ENCODE assay signal across 14 cellular contexts in the genomic region with DNA sequence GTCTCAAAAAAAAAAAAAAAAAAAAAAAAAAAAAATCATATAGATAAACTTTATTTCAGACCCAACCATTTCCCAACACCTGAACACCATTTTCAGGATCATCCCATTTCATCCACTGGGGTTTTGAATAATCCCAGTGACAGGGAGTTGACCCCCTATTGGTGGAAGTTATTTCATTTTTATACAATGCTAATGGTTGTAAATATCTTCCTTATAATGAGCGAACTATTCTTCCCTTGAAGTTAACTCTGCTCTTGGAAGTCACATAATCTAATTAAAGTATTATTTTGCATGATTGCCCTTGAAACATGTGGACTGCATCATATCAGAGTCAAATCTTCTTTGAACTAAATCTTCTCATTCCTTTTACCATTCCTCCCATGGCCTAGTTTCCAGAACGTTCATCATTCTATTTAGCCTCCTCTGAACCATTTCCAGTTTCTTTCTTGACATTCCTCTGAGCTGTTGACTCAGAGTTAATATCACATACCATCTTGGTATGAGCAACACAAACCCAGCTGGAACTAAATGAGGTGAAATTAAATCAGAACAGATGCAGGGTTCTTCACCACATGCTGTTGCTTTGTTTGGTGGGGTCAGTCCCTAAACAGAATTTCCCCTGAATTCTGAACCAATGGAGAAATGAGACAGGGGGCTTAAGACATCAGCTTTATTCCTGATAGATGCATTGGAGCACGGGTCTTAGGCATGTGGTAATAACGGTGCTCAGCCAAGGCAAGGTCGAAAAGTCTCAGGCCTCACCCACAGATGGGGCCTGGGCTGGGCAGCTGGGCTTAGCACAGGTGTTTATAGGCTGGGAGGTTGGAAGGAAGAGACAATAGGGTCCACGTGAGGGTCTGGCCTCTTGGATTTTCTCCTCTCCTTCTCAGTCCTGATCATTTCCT. TPM values are rescaled to one million over a fixed set of nuclear protein-coding genes. Genes with fewer than 3 reads are reported as not detected.
DNase-seq lines count a peak whose midpoint lies in the region; ATAC-seq and TF ChIP-seq lines count a peak whose summit lies in the region.
"Had no signal": no experiment of that assay in that cellular context is flagged by ENCODE, and none has a peak within 500 bp of the region (broad histone marks: within the 10 kb centered on the region; RNA-seq: fewer than 3 reads in every experiment).

No MANE protein-coding gene starts in this region.

- no peak overlapping the region for H2AK5ac ChIP-seq in neuronal stem cell (ENCODE audit: low read depth, low read length)

- no peak overlapping the region for H3K4me3 ChIP-seq in Caco-2 (ENCODE audit: low read depth, low read length)
- no peak overlapping the region for H3K4me3 ChIP-seq in neuronal stem cell (ENCODE audit: low read length in 2 of 2)

- H3K27ac ChIP-seq in RWPE1 = no peak overlapping the region
- H3K27ac ChIP-seq in neuronal stem cell (replicated peaks; ENCODE audit: low read length) = peak overlapping the region; percentile 63

- H3K27me3 ChIP-seq in Caco-2 (replicated peaks; ENCODE audit: control insufficient read depth, insufficient read depth, low read length) (no peaks in the 10 kb centered on the region), neuronal stem cell (ENCODE audit: control insufficient read depth in 3 of 3, insufficient read depth in 3 of 3, low read depth in 1 of 3, low read length in 3 of 3) (no peaks in the 10 kb centered on the region)

- no peak overlapping the region for H2BK120ac ChIP-seq in neuronal stem cell (ENCODE audit: low read depth, low read length)

- H3K4me2 ChIP-seq in neuronal stem cell (ENCODE audit: insufficient read depth, low read length, poor library complexity, severe bottlenecking) = no peak overlapping the region

- no CpG with 5 or more reads among the region's 6 CpGs for whole genome bisulfite sequencing in neuronal stem cell (ENCODE audit: extremely low coverage in 2 of 2, insufficient read length in 2 of 2, insufficient replicate concordance in 1 of 2), 2 donors

- peak overlapping the region; percentile 30 for H3K18ac ChIP-seq in neuronal stem cell (ENCODE audit: low read length)

- BruUV-seq in Caco-2 (replicated peaks; lab: Mats Ljungman, UMichigan) = no TSS peak

- peak overlapping the region; percentile 38 for H2AFZ ChIP-seq in neuronal stem cell (ENCODE audit: low read length)

- H3K27me3 Mint-ChIP-seq in Caco-2 (ENCODE audit: insufficient read depth, unreplicated experiment) (no peaks in the 10 kb centered on the region), natural killer cell (ENCODE audit: low read depth in 2 of 2) (peaks cover 22 to 34% of the 10 kb centered on the region in 2 donors)
- peaks cover 23 to 25% of the 10 kb centered on the region in 2 donors for H3K27me3 Mint-ChIP-seq in natural killer cell treated with Interleukin-12 subunit alpha and Interleukin-12 subunit beta and Interleukin-15 and Interleukin-18, amount 100 ng/mL, for 72 hours
- peaks cover 7% of the 10 kb centered on the region for H3K27me3 Mint-ChIP-seq in activated T-cell treated with anti-CD3 and anti-CD28 coated beads, Interleukin-2, amount 50 U/mL, for 4 hours (ENCODE audit: low read depth)

- no peaks in the 10 kb centered on the region for H3K9me3 Mint-ChIP-seq in Caco-2 (ENCODE audit: unreplicated experiment)
- H3K9me3 Mint-ChIP-seq in natural killer cell = no peaks in the 10 kb centered on the region
- H3K9me3 Mint-ChIP-seq in natural killer cell treated with Interleukin-12 subunit alpha and Interleukin-12 subunit beta and Interleukin-15 and Interleukin-18, amount 100 ng/mL, for 72 hours = no peaks in the 10 kb centered on the region
- H3K9me3 Mint-ChIP-seq in activated T-cell treated with anti-CD3 and anti-CD28 coated beads, Interleukin-2, amount 50 U/mL, for 4 hours = no peaks in the 10 kb centered on the region
- H3K9me3 Mint-ChIP-seq: memory B cell had no signal

- H3K4me1 ChIP-seq in Caco-2 = peaks cover 29% of the 10 kb centered on the region
- peaks cover 0 to 12% of the 10 kb centered on the region in 2 donors for H3K4me1 ChIP-seq in neuronal stem cell (ENCODE audit: control insufficient read depth in 2 of 2, insufficient read depth in 1 of 2, low read depth in 1 of 2, low read length in 2 of 2)

- no peak overlapping the region for H3K4ac ChIP-seq in neuronal stem cell (ENCODE audit: low read length)

- no peaks in the 10 kb centered on the region for H3K36me3 Mint-ChIP-seq in Caco-2 (ENCODE audit: insufficient read depth, unreplicated experiment)
- H3K36me3 Mint-ChIP-seq in natural killer cell = no peaks in the 10 kb centered on the region
- no peaks in the 10 kb centered on the region for H3K36me3 Mint-ChIP-seq in natural killer cell treated with Interleukin-12 subunit alpha and Interleukin-12 subunit beta and Interleukin-15 and Interleukin-18, amount 100 ng/mL, for 72 hours
- no peaks in the 10 kb centered on the region for H3K36me3 Mint-ChIP-seq in activated T-cell treated with anti-CD3 and anti-CD28 coated beads, Interleukin-2, amount 50 U/mL, for 4 hours (ENCODE audit: insufficient read depth)
- H3K36me3 Mint-ChIP-seq: memory B cell, type B pancreatic cell had no signal

- no peak overlapping the region for H3K14ac ChIP-seq in neuronal stem cell (ENCODE audit: low read length)

- DNase-seq in Caco-2 = no peak
- DNase-seq in RWPE1 (ENCODE audit: low spot score) = peak; percentile 29
- peak; percentile 90 for DNase-seq in fibroblast of gingiva (ENCODE audit: low read depth)
- no peak for DNase-seq in neuronal stem cell (ENCODE audit: low spot score)
- no peak for DNase-seq in natural killer cell
- no peak for DNase-seq in natural killer cell treated with Interleukin-12 subunit alpha and Interleukin-12 subunit beta and Interleukin-15 and Interleukin-18, amount 100 ng/mL, for 72 hours (ENCODE audit: low spot score)
- DNase-seq in activated T-cell treated with anti-CD3 and anti-CD28 coated beads, Interleukin-2, amount 50 U/mL, for 4 hours = no peak
- DNase-seq: cerebellar nuclear complex, head of caudate nucleus, SHP77 treated with DMSO at 0.1 percent for 48 hours had no signal

- POLR2A ChIA-PET in Caco-2 (lab: Charles Lee) (interaction anchor here (1.0 kb wide), 1 partner anchor 16 kb away, joined by 4 read pairs; no protein-coding TSS in a partner anchor), RWPE1 (lab: Yijun Ruan, JAX; ENCODE audit: low non-redundant PET) (no interaction called here)

- no peak overlapping the region for H3K4me3 Mint-ChIP-seq in Caco-2 (ENCODE audit: unreplicated experiment)
- no peak overlapping the region for H3K4me3 Mint-ChIP-seq in natural killer cell
- H3K4me3 Mint-ChIP-seq in natural killer cell treated with Interleukin-12 subunit alpha and Interleukin-12 subunit beta and Interleukin-15 and Interleukin-18, amount 100 ng/mL, for 72 hours = no peak overlapping the region
- no peak overlapping the region for H3K4me3 Mint-ChIP-seq in activated T-cell treated with anti-CD3 and anti-CD28 coated beads, Interleukin-2, amount 50 U/mL, for 4 hours
- H3K4me3 Mint-ChIP-seq: memory B cell, type B pancreatic cell had no signal

- H4K8ac ChIP-seq in neuronal stem cell (ENCODE audit: low read depth, low read length) = no peak overlapping the region

- no peak for TF ChIP-seq CTCF in Caco-2 (IDR thresholded peaks at IDR 0.05; ENCODE audit: insufficient read depth in 1 of 2, low read depth in 1 of 2, low read length in 1 of 2, severe bottlenecking in 1 of 2, unreplicated experiment in 1 of 2)
- no peak for TF ChIP-seq CTCF in RWPE1 (conservative IDR thresholded peaks at IDR 0.05; ENCODE audit: low read depth)
- TF ChIP-seq CTCF in natural killer cell (IDR thresholded peaks at IDR 0.05) = no peak

- intact Hi-C loops in Caco-2 (cut with micrococcal nuclease; ENCODE audit: unreplicated experiment) (no loop called here), natural killer cell (cut with micrococcal nuclease) (no loop called here)

- H3K9ac ChIP-seq in neuronal stem cell (ENCODE audit: low read depth, low read length, poor library complexity) = no peak overlapping the region

- H3K9me3 ChIP-seq in Caco-2 = no peaks in the 10 kb centered on the region
- peaks cover 0 to 3% of the 10 kb centered on the region in 2 donors for H3K9me3 ChIP-seq in neuronal stem cell (replicated peaks in 1 of 2; ENCODE audit: control insufficient read depth in 2 of 2, insufficient read depth in 1 of 2, low read depth in 1 of 2, low read length in 2 of 2)

- no peak for ATAC-seq in GM21447 (IDR thresholded peaks at IDR 0.05; ENCODE audit: unreplicated experiment)
- no peak for ATAC-seq in natural killer cell
- ATAC-seq in natural killer cell treated with Interleukin-12 subunit alpha and Interleukin-12 subunit beta and Interleukin-15 and Interleukin-18, amount 100 ng/mL, for 72 hours = no peak
- no peak for ATAC-seq in activated T-cell treated with anti-CD3 and anti-CD28 coated beads, Interleukin-2, amount 50 U/mL, for 4 hours

- H2BK15ac ChIP-seq in neuronal stem cell (ENCODE audit: low read length) = no peak overlapping the region

- no peak overlapping the region for H3K23ac ChIP-seq in neuronal stem cell (ENCODE audit: low read depth, low read length, poor library complexity)

- H3K4me1 Mint-ChIP-seq in Caco-2 (ENCODE audit: low read depth, unreplicated experiment) (peaks cover 39% of the 10 kb centered on the region), natural killer cell (no peaks in the 10 kb centered on the region)
- H3K4me1 Mint-ChIP-seq in natural killer cell treated with Interleukin-12 subunit alpha and Interleukin-12 subunit beta and Interleukin-15 and Interleukin-18, amount 100 ng/mL, for 72 hours (ENCODE audit: low read depth in 2 of 2) = no peaks in the 10 kb centered on the region
- no peaks in the 10 kb centered on the region for H3K4me1 Mint-ChIP-seq in activated T-cell treated with anti-CD3 and anti-CD28 coated beads, Interleukin-2, amount 50 U/mL, for 4 hours (ENCODE audit: low read depth)
- H3K4me1 Mint-ChIP-seq: memory B cell had no signal

- CTCF ChIA-PET in Caco-2 (lab: Charles Lee) (interaction anchor here (1.5 kb wide), 1 partner anchor 12 kb away, joined by 3 read pairs; no protein-coding TSS in a partner anchor), RWPE1 (lab: Yijun Ruan, JAX) (no interaction called here)

- no peaks in the 10 kb centered on the region for H3K79me1 ChIP-seq in neuronal stem cell (ENCODE audit: low read depth, low read length)

- peak overlapping the region; percentile 55 for H3K27ac Mint-ChIP-seq in Caco-2 (ENCODE audit: unreplicated experiment)
- no peak overlapping the region for H3K27ac Mint-ChIP-seq in natural killer cell
- H3K27ac Mint-ChIP-seq in natural killer cell treated with Interleukin-12 subunit alpha and Interleukin-12 subunit beta and Interleukin-15 and Interleukin-18, amount 100 ng/mL, for 72 hours = no peak overlapping the region
- H3K27ac Mint-ChIP-seq: memory B cell, type B pancreatic cell had no signal

- no peak overlapping the region for H4K91ac ChIP-seq in neuronal stem cell (ENCODE audit: low read depth, low read length, poor library complexity)

- H2BK5ac ChIP-seq in neuronal stem cell (ENCODE audit: low read length) = no peak overlapping the region

- no peak overlapping the region for H2BK12ac ChIP-seq in neuronal stem cell (ENCODE audit: low read length)

- peaks cover 1% of the 10 kb centered on the region; the same call in 1 of the 2 replicates for H3K36me3 ChIP-seq in Caco-2 (ENCODE audit: control insufficient read depth, insufficient read depth, low read length)
- H3K36me3 ChIP-seq in neuronal stem cell (replicated peaks in 1 of 2; ENCODE audit: control insufficient read depth in 2 of 2, insufficient read depth in 2 of 2, low read length in 2 of 2) = no peaks in the 10 kb centered on the region

RNA-seq across cellular contexts. Expression of a gene that starts 8.9 kb away (rescaled TPM):
- 5.1 and 5.2 TPM in 2 replicates for total RNA-seq in Caco-2 (2022)
- not detected for polyA plus RNA-seq in neuronal stem cell (2013, experiment 1 of 2)
- polyA plus RNA-seq in neuronal stem cell (2013, experiment 2 of 2) = not detected
- not detected for total RNA-seq in natural killer cell
- not detected for total RNA-seq in natural killer cell treated with Interleukin-12 subunit alpha and Interleukin-12 subunit beta and Interleukin-15 and Interleukin-18, amount 100 ng/mL, for 72 hours
- total RNA-seq in activated T-cell treated with anti-CD3 and anti-CD28 coated beads, Interleukin-2, amount 50 U/mL, for 4 hours = not detected
- total RNA-seq: NCI-H460 had no signal

RNA-seq across cellular contexts. Expression of a gene that starts 32.7 kb away (rescaled TPM):
- total RNA-seq in Caco-2 (2022) (5.3 and 7.5 TPM in 2 replicates), natural killer cell (1 to 10 TPM; 3.6 to 8.5 (median 6.3) TPM)
- 0.32 TPM for polyA plus RNA-seq in neuronal stem cell (2013, experiment 1 of 2)
- 0.51 TPM for polyA plus RNA-seq in neuronal stem cell (2013, experiment 2 of 2)
- 10 to 100 TPM in 1 of 2 donors, 1 to 10 TPM in 1; 6.1 to 12.6 TPM for total RNA-seq in natural killer cell treated with Interleukin-12 subunit alpha and Interleukin-12 subunit beta and Interleukin-15 and Interleukin-18, amount 100 ng/mL, for 72 hours
- 1 to 10 TPM; 2.0 to 5.7 (median 5.5) TPM for total RNA-seq in activated T-cell treated with anti-CD3 and anti-CD28 coated beads, Interleukin-2, amount 50 U/mL, for 4 hours
- total RNA-seq: NCI-H460 had no signal

Comparison
In these comparisons a context has a peak if more than half of its experiments do, and no peak if none do; other contexts are left out.
1. DNase-seq: peak in RWPE1 (single experiment) and fibroblast of gingiva (single experiment); none in Caco-2 (0 of 2), neuronal stem cell (single experiment), natural killer cell (single experiment), natural killer cell treated with Interleukin-12 subunit alpha and Interleukin-12 subunit beta and Interleukin-15 and Interleukin-18, amount 100 ng/mL, for 72 hours (single experiment) and activated T-cell treated with anti-CD3 and anti-CD28 coated beads, Interleukin-2, amount 50 U/mL, for 4 hours (single experiment).